ENCODE assay signal across 22 cellular contexts in the genomic region with DNA sequence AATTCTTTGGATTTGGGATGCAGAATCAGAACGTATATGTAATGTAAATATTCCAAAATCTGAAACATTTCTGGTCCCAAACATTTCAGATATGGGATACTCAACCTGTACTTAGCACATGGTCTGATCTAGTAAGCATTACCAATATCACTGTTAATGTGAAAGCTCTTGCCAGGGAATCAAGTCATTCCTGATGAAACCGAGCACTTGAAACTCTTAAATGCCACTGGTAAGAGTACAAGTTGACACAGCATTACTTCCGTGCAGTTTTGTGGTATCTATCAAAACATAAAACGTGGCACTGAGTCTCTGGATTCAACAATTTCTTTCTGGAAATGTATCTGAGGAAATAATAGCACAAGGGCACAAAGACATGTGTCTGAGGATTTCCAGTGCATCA.
"Had no signal": no experiment of that assay in that cellular context is flagged by ENCODE, and none has a peak within 500 bp of the region (broad histone marks: within the 10 kb centered on the region; RNA-seq: fewer than 3 reads in every experiment).

No MANE protein-coding gene starts in this region.

- H3K27ac Mint-ChIP-seq: endodermal cell; naive thymus-derived CD4-positive, alpha-beta T cell; nephron progenitor cell; stimulated activated naive B cell treated with anti-CD40 and anti-IgM and Interleukin-4, amounts not matched to agents 10 μg/mL and 1 μg/mL and 100 μg/mL, for 72 hours had no signal

- H3K4me3 Mint-ChIP-seq: endodermal cell; naive thymus-derived CD4-positive, alpha-beta T cell; nephron progenitor cell; stimulated activated naive B cell treated with anti-CD40 and anti-IgM and Interleukin-4, amounts not matched to agents 10 μg/mL and 1 μg/mL and 100 μg/mL, for 72 hours; stimulated activated naive CD8-positive, alpha-beta T cell treated with anti-CD3 and anti-CD28 coated beads, Interleukin-15, amount 100 ng/mL, for 72 hours had no signal

- H3K4me3 ChIP-seq: coronary artery, gastrocnemius medialis, heart right ventricle, lung, right atrium auricular region, sigmoid colon, skin epidermis, testis, tibial nerve had no signal

- H3K27me3 ChIP-seq: gastrocnemius medialis, heart right ventricle, neutrophil, right atrium auricular region, sigmoid colon, testis, tibial nerve had no signal

- H3K27me3 Mint-ChIP-seq: naive thymus-derived CD4-positive, alpha-beta T cell; stimulated activated naive B cell treated with anti-CD40 and anti-IgM and Interleukin-4, amounts not matched to agents 10 μg/mL and 1 μg/mL and 100 μg/mL, for 72 hours; stimulated activated naive CD8-positive, alpha-beta T cell treated with anti-CD3 and anti-CD28 coated beads, Interleukin-15, amount 100 ng/mL, for 72 hours had no signal

- H3K4me1 ChIP-seq: gastrocnemius medialis, sigmoid colon, testis had no signal

- H3K4me1 Mint-ChIP-seq: endodermal cell, nephron progenitor cell had no signal

- ATAC-seq: gastrocnemius medialis; left lobe of liver; naive thymus-derived CD4-positive, alpha-beta T cell; stimulated activated naive B cell treated with anti-CD40 and anti-IgM and Interleukin-4, amounts not matched to agents 10 μg/mL and 1 μg/mL and 100 μg/mL, for 72 hours had no signal

- H3K36me3 ChIP-seq: gastrocnemius medialis, heart right ventricle, neutrophil, right atrium auricular region, sigmoid colon, tibial nerve had no signal

- H3K9me3 Mint-ChIP-seq: endodermal cell, nephron progenitor cell had no signal

- H3K27ac ChIP-seq: coronary artery, gastrocnemius medialis, heart right ventricle, neutrophil, right atrium auricular region, sigmoid colon, skin epidermis, testis, tibial nerve had no signal

- DNase-seq: effector CD4-positive, alpha-beta T cell; endodermal cell; gastrocnemius medialis; heart right ventricle; hypothalamus; kidney glomerular epithelial cell; naive thymus-derived CD4-positive, alpha-beta T cell; nephron progenitor cell; posterior cingulate gyrus; sigmoid colon; stimulated activated CD4-positive, alpha-beta T cell treated with anti-CD3 and anti-CD28 coated beads, Interleukin-2, amount 100 ng/mL, for 24 hours; stimulated activated CD4-positive, alpha-beta T cell treated with anti-CD3 and anti-CD28 coated beads, Interleukin-4, amount 100 ng/mL, for 4 hours; stimulated activated naive B cell treated with anti-CD40 and anti-IgM and Interleukin-4, amounts not matched to agents 10 μg/mL and 1 μg/mL and 100 μg/mL, for 72 hours; stimulated activated naive CD8-positive, alpha-beta T cell treated with anti-CD3 and anti-CD28 coated beads, Interleukin-15, amount 100 ng/mL, for 72 hours; testis had no signal

- H3K9me3 ChIP-seq: gastrocnemius medialis, heart right ventricle, neutrophil, right atrium auricular region, sigmoid colon, testis, tibial nerve had no signal
